Comparison of ENCODE assay signal across 8 cellular contexts in genomic region chr16:63361032-63361624, GRCh38.
DNase-seq lines count a peak whose midpoint lies in the region; ATAC-seq, FAIRE-seq and TF ChIP-seq lines count a peak whose summit lies in the region.
"Had no signal": no experiment of that assay in that cellular context is flagged by ENCODE, and none has a peak within 500 bp of the region (broad histone marks: within the 10 kb centered on the region; RNA-seq: fewer than 3 reads in every experiment).

No MANE protein-coding gene starts in this region.

- H3K27ac Mint-ChIP-seq in stimulated activated naive B cell treated with anti-CD40 and anti-IgM and Interleukin-4, amounts not matched to agents 10 μg/mL and 1 μg/mL and 100 μg/mL, for 72 hours: no peak overlapping the region
- H3K27ac Mint-ChIP-seq: activated naive CD8-positive, alpha-beta T cell had no signal

- peak; percentile 28 for DNase-seq in GM10266 (ENCODE audit: extremely low spot score)
- DNase-seq in H4 (ENCODE audit: low spot score): peak; percentile 66
- DNase-seq in SW 1271 (lab: John Stamatoyannopoulos, UW): peak; percentile 2 to 43
- peak; percentile 45 for DNase-seq in glomerular visceral epithelial cell (ENCODE audit: extremely low spot score)
- DNase-seq in stimulated activated naive B cell treated with anti-CD40 and anti-IgM and Interleukin-4, amounts not matched to agents 10 μg/mL and 1 μg/mL and 100 μg/mL, for 72 hours: no peak
- DNase-seq in GM12892 (ENCODE audit: insufficient read length): no peak

- no peaks in the 10 kb centered on the region for H3K9me3 ChIP-seq in Loucy (ENCODE audit: insufficient read depth, low read depth, low read length)

- no peak overlapping the region for H3K4me3 ChIP-seq in Loucy (ENCODE audit: low read length, poor library complexity, severe bottlenecking)

- H3K36me3 ChIP-seq in Loucy (ENCODE audit: insufficient read depth, low read length): no peaks in the 10 kb centered on the region

- no peak for FAIRE-seq in GM12892 (lab: Jason Lieb, UNC)

- no peaks in the 10 kb centered on the region for H3K27me3 ChIP-seq in Loucy (ENCODE audit: insufficient read depth, low read length, poor library complexity, severe bottlenecking)

- no peaks in the 10 kb centered on the region for H3K9me2 ChIP-seq in Loucy (replicated peaks; ENCODE audit: low read depth, low read length)

- H3K27me3 Mint-ChIP-seq in stimulated activated naive B cell treated with anti-CD40 and anti-IgM and Interleukin-4, amounts not matched to agents 10 μg/mL and 1 μg/mL and 100 μg/mL, for 72 hours: no peaks in the 10 kb centered on the region
- H3K27me3 Mint-ChIP-seq: activated naive CD8-positive, alpha-beta T cell had no signal

- H3K9me3 Mint-ChIP-seq in stimulated activated naive B cell treated with anti-CD40 and anti-IgM and Interleukin-4, amounts not matched to agents 10 μg/mL and 1 μg/mL and 100 μg/mL, for 72 hours: no peaks in the 10 kb centered on the region

- no peak for TF ChIP-seq POLR2A in GM12892 (IDR thresholded peaks at IDR 0.05; ENCODE audit: low read depth, low read length)

- H3K4me2 ChIP-seq in Loucy (ENCODE audit: low read depth, low read length, poor library complexity, severe bottlenecking): no peak overlapping the region

- TF ChIP-seq CTCF in GM10266 (IDR thresholded peaks at IDR 0.05; ENCODE audit: control insufficient read depth, insufficient read depth, low read depth, missing control alignments): peak; percentile 82
- peak; percentile 88 for TF ChIP-seq CTCF in Loucy (conservative IDR thresholded peaks at IDR 0.05; ENCODE audit: low read length)

- H3K79me2 ChIP-seq in Loucy (ENCODE audit: insufficient read depth, low read length): no peaks in the 10 kb centered on the region

- no peak overlapping the region for H3K4me3 Mint-ChIP-seq in stimulated activated naive B cell treated with anti-CD40 and anti-IgM and Interleukin-4, amounts not matched to agents 10 μg/mL and 1 μg/mL and 100 μg/mL, for 72 hours
- H3K4me3 Mint-ChIP-seq: activated naive CD8-positive, alpha-beta T cell had no signal

- no peaks in the 10 kb centered on the region for H3K36me3 Mint-ChIP-seq in stimulated activated naive B cell treated with anti-CD40 and anti-IgM and Interleukin-4, amounts not matched to agents 10 μg/mL and 1 μg/mL and 100 μg/mL, for 72 hours
- H3K36me3 Mint-ChIP-seq: activated naive CD8-positive, alpha-beta T cell had no signal

- no peak overlapping the region for H3K9ac ChIP-seq in Loucy (ENCODE audit: low read depth, low read length, poor library complexity, severe bottlenecking)

- no peak overlapping the region for H2AFZ ChIP-seq in Loucy (ENCODE audit: low read length)

- no peaks in the 10 kb centered on the region for H3F3A ChIP-seq in Loucy (ENCODE audit: low read depth)

- H4K20me1 ChIP-seq in Loucy (ENCODE audit: insufficient read depth, low read length, poor library complexity, severe bottlenecking): no peaks in the 10 kb centered on the region

- ATAC-seq in stimulated activated naive B cell treated with anti-CD40 and anti-IgM and Interleukin-4, amounts not matched to agents 10 μg/mL and 1 μg/mL and 100 μg/mL, for 72 hours (replicated peaks): peak; percentile 51 to 54

- no peaks in the 10 kb centered on the region for H3K4me1 Mint-ChIP-seq in stimulated activated naive B cell treated with anti-CD40 and anti-IgM and Interleukin-4, amounts not matched to agents 10 μg/mL and 1 μg/mL and 100 μg/mL, for 72 hours

- no peaks in the 10 kb centered on the region for H3K4me1 ChIP-seq in Loucy (ENCODE audit: insufficient read depth, low read length, poor library complexity, severe bottlenecking)

Comparison
In these comparisons a context has a peak if more than half of its experiments do, and no peak if none do; other contexts are left out.
1. DNase-seq: peak in GM10266 (single experiment), H4 (single experiment), SW 1271 (2 of 2) and glomerular visceral epithelial cell (single experiment); none in stimulated activated naive B cell treated with anti-CD40 and anti-IgM and Interleukin-4, amounts not matched to agents 10 μg/mL and 1 μg/mL and 100 μg/mL, for 72 hours (single experiment) and GM12892 (single experiment).